In genomic region chr15:90190606-90191343, GRCh38 we compare ENCODE assay signal across 1 cellular context.
TF ChIP-seq lines count a peak whose summit lies in the region.

No MANE protein-coding gene starts in this region.

TF ChIP-seq in WTC11, 78 proteins besides CTCF, POLR2A, EP300 and RAD21 (continued from another document):
- TF ChIP-seq, protein P1, sequence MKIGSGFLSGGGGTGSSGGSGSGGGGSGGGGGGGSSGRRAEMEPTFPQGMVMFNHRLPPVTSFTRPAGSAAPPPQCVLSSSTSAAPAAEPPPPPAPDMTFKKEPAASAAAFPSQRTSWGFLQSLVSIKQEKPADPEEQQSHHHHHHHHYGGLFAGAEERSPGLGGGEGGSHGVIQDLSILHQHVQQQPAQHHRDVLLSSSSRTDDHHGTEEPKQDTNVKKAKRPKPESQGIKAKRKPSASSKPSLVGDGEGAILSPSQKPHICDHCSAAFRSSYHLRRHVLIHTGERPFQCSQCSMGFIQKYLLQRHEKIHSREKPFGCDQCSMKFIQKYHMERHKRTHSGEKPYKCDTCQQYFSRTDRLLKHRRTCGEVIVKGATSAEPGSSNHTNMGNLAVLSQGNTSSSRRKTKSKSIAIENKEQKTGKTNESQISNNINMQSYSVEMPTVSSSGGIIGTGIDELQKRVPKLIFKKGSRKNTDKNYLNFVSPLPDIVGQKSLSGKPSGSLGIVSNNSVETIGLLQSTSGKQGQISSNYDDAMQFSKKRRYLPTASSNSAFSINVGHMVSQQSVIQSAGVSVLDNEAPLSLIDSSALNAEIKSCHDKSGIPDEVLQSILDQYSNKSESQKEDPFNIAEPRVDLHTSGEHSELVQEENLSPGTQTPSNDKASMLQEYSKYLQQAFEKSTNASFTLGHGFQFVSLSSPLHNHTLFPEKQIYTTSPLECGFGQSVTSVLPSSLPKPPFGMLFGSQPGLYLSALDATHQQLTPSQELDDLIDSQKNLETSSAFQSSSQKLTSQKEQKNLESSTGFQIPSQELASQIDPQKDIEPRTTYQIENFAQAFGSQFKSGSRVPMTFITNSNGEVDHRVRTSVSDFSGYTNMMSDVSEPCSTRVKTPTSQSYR (CRISPR knock-in tag; IDR thresholded peaks at IDR 0.05): no peak
